8 cellular contexts compared by ENCODE assay signal in genomic region chr16:85390511-85391174, GRCh38.
DNase-seq lines count a peak whose midpoint lies in the region; ATAC-seq and TF ChIP-seq lines count a peak whose summit lies in the region.

No MANE protein-coding gene starts in this region.

- no peak overlapping the region for H2AFZ ChIP-seq in PC-9

- intact Hi-C loops in PC-9 (cut with micrococcal nuclease; ENCODE audit: unreplicated experiment): loop anchor here (10.0 kb wide), 2 partner anchors 86 to 276 kb away; partner anchors contain the start of gene CIBAR2

- BruUV-seq in PC-9 (replicated peaks; lab: Mats Ljungman, UMichigan): no TSS peak

- no peaks in the 10 kb centered on the region for H3K9me2 ChIP-seq in PC-9 (ENCODE audit: insufficient read depth)

- no peaks in the 10 kb centered on the region for H3K27me3 ChIP-seq in PC-9 (ENCODE audit: insufficient read depth, low read depth)

- H3K27ac ChIP-seq in PC-9: no peak overlapping the region

- H3K79me2 ChIP-seq in PC-9 (ENCODE audit: low read depth): no peaks in the 10 kb centered on the region

- H3K4me1 ChIP-seq in PC-9 (replicated peaks; ENCODE audit: insufficient read depth): peaks cover 21% of the 10 kb centered on the region

- peak overlapping the region; percentile 56 for H3K4me2 ChIP-seq in PC-9

- CTCF ChIA-PET in PC-9 (lab: Charles Lee): interaction anchor here (0.5 to 0.6 kb wide), 2 partner anchors 155 to 166 kb away, joined by 6 to 7 read pairs; no protein-coding TSS in a partner anchor

- H3K4me3 ChIP-seq in PC-9 (no peak overlapping the region), foreskin fibroblast (ENCODE audit: low read depth in 1 of 2, low read length in 2 of 2) (no peak overlapping the region), skeletal muscle cell (ENCODE audit: low read depth, low read length) (no peak overlapping the region)

- H3K9me3 ChIP-seq in PC-9 (ENCODE audit: insufficient read depth, low read depth): no peaks in the 10 kb centered on the region

- H3K36me3 ChIP-seq in PC-9 (ENCODE audit: low read depth): no peaks in the 10 kb centered on the region

- ATAC-seq in HG02870 (IDR thresholded peaks at IDR 0.05; ENCODE audit: unreplicated experiment) (no peak), GM19023 (IDR thresholded peaks at IDR 0.05; ENCODE audit: unreplicated experiment) (no peak)

- no peak for TF ChIP-seq CTCF in PC-9 (conservative IDR thresholded peaks at IDR 0.05)
- TF ChIP-seq CTCF in foreskin fibroblast (IDR thresholded peaks at IDR 0.05; ENCODE audit: low read depth, low read length): no peak

- 0 out of 2 replicates have a peak, but pooled peaks cover 4% of the 10 kb centered on the region for H4K20me1 ChIP-seq in PC-9 (ENCODE audit: insufficient read depth)

- DNase-seq in H4 (ENCODE audit: low spot score): peak; percentile 91
- DNase-seq in PC-9: peak; percentile 83 to 85
- DNase-seq in foreskin fibroblast: peak; percentile 90 to 96
- peak; percentile 87 for DNase-seq in skeletal muscle cell (ENCODE audit: low read depth)
- no peak for DNase-seq in SKM-1 (lab: John Stamatoyannopoulos, UW; ENCODE audit: unreplicated experiment)
- no peak for DNase-seq in medulla oblongata (ENCODE audit: extremely low spot score)

- peaks cover 19% of the 10 kb centered on the region; the same call in 1 of the 2 replicates for H3F3A ChIP-seq in PC-9 (ENCODE audit: insufficient read depth, low read depth)

- POLR2A ChIA-PET in PC-9 (lab: Charles Lee; ENCODE audit: unreplicated experiment): interaction anchor here (0.6 kb wide), 2 partner anchors 81 to 330 kb away, joined by 3 read pairs; no protein-coding TSS in a partner anchor

Comparison
In these comparisons a context has a peak if more than half of its experiments do, and no peak if none do; other contexts are left out.
1. DNase-seq: peak in H4 (single experiment), PC-9 (2 of 2), foreskin fibroblast (2 of 2) and skeletal muscle cell (single experiment); none in SKM-1 (single experiment) and medulla oblongata (single experiment).